Comparison of ENCODE assay signal across 1 cellular context in the genomic region with DNA sequence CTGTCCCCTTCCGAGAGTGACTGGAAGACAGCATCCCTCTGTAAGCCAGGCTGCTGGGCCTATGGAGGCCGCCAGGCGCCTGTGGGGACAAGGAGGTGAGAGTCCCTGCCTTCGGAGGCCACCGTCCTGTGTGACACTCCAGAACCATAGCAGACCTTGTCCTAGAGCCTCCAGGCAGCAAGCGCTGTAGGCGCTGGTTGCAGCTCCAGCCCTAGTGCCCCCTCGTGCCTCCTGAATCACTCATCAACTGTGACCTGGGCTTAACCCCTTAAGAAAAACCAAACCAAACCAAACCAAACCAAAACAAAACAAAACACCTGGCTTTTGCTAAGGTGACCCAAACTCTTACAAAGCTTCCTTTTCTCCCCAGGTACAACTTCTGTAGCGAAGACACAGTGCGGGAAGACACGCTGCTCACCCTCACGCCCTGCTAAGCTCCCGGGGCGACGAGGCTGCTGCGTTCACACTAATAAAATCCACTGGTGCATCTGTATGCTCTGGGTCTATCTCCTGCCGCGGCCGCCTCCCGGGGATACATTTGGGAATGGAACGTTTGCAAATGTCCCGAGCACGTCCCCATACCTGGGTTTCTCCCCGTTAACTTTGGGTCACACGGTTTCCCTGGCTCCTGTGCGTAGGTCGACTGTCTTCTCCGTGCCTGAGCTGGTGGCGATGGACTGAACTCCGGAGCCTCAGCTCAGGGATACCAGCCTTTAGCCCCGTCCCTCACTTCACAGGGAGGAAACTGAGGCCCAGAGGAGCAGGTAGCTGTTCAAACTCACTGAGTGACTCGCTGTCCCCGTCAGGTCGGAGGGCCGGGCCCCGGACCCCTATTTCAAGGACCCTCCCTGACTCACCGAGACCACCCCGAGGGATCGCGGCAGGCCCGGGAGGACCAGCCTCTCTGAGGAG.
TF ChIP-seq lines count a peak whose summit lies in the region.

No MANE protein-coding gene starts in this region.

TF ChIP-seq in WTC11, 78 proteins besides CTCF, POLR2A, EP300 and RAD21 (continued from another document):
- TF ChIP-seq E2F1 (CRISPR knock-in tag; IDR thresholded peaks at IDR 0.05) (no peak), ZBTB43 (CRISPR knock-in tag; IDR thresholded peaks at IDR 0.05) (no peak), SP1 (CRISPR knock-in tag; conservative IDR thresholded peaks at IDR 0.05) (no peak), PRRX2 (CRISPR knock-in tag; IDR thresholded peaks at IDR 0.05) (no peak)
- TF ChIP-seq, protein P1, sequence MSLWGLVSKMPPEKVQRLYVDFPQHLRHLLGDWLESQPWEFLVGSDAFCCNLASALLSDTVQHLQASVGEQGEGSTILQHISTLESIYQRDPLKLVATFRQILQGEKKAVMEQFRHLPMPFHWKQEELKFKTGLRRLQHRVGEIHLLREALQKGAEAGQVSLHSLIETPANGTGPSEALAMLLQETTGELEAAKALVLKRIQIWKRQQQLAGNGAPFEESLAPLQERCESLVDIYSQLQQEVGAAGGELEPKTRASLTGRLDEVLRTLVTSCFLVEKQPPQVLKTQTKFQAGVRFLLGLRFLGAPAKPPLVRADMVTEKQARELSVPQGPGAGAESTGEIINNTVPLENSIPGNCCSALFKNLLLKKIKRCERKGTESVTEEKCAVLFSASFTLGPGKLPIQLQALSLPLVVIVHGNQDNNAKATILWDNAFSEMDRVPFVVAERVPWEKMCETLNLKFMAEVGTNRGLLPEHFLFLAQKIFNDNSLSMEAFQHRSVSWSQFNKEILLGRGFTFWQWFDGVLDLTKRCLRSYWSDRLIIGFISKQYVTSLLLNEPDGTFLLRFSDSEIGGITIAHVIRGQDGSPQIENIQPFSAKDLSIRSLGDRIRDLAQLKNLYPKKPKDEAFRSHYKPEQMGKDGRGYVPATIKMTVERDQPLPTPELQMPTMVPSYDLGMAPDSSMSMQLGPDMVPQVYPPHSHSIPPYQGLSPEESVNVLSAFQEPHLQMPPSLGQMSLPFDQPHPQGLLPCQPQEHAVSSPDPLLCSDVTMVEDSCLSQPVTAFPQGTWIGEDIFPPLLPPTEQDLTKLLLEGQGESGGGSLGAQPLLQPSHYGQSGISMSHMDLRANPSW (CRISPR knock-in tag; conservative IDR thresholded peaks at IDR 0.05; ENCODE audit: low read depth) = no peak
